Comparison of ENCODE assay signal across 8 cellular contexts in the genomic region with DNA sequence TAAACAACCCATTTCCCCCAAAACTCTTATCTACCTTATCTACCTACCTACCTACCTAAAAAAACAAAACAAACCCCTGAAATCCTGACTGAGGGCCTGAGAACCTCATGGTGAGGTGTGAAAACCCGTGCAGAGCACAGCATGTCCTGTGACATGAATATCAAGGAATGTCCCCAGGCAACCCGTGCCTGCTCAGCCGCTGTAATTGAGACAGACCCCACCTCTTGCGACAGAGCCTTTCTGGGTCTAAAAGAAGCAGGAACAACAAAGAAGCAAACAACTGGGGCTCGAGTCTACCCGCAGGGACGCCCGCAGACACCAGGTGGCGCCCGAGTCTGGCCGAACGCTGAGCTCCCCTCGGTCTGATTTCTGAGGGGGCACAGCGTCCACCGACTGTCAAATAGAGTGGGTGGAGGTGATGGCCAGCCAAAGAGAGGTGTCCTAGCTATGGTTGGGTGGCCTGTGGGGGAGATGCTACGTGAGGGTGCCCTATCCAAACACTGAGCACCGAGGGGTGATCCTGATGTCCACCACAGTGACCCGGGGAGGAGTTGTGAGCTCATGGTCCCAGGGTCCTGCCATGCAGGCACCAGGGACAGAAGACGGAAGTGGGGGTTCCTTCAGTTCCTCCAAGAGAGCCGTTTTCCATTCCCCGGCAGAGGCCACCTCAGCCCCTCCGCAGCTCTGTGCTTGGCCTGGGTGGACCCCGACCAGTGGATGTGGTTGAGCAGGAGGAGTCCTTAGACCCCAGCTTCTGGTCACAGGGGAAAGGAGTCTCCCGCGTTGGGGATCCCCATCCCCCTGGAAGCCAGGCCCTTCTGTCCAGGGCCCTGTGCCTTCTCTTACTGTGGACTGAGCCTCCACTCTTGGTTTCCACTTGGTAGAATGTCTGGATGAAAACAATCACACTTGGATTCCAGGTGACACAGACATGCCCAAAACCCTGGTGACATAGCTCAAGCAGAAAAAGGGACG.
DNase-seq lines count a peak whose midpoint lies in the region; ATAC-seq, FAIRE-seq and TF ChIP-seq lines count a peak whose summit lies in the region.

No MANE protein-coding gene starts in this region.

- peak overlapping the region; percentile 67 for H2AFZ ChIP-seq in keratinocyte (ENCODE audit: control insufficient read depth, low read length)

- no peak for TF ChIP-seq POLR2A in breast epithelium (IDR thresholded peaks at IDR 0.05)

- H3K4me1 Mint-ChIP-seq in activated B cell treated with CpG ODN at 0.5 μM for 24 hours = peaks cover 2% of the 10 kb centered on the region

- no peaks in the 10 kb centered on the region for H3K36me3 Mint-ChIP-seq in activated B cell treated with CpG ODN at 0.5 μM for 24 hours (ENCODE audit: low read depth)

- no peak overlapping the region for H3K4me3 Mint-ChIP-seq in activated B cell treated with CpG ODN at 0.5 μM for 24 hours

- CTCF ChIA-PET in activated B cell treated with CpG ODN at 0.5 μM for 24 hours (lab: Charles Lee) = interaction anchor here (0.7 to 6.6 kb wide), 18 partner anchors 10 to 1755 kb away, joined by 3 to 176 read pairs (median 6); partner anchors contain the start of gene SUPT3H

- TF ChIP-seq CTCF in activated B cell treated with CpG ODN at 0.5 μM for 24 hours (IDR thresholded peaks at IDR 0.05) (peak; percentile 71), breast epithelium (IDR thresholded peaks at IDR 0.05) (peak; percentile 86 to 93 (median 88)), keratinocyte (optimal IDR thresholded peaks at IDR 0.05 in 1 of 3, IDR thresholded peaks at IDR 0.05 in 1 of 3, conservative IDR thresholded peaks at IDR 0.05 in 1 of 3; ENCODE audit: extremely low read depth in 1 of 3, insufficient read depth in 2 of 3, low read length in 3 of 3) (peak; percentile 85 to 97 (median 95))

- peak; percentile 56 for ATAC-seq in activated B cell treated with CpG ODN at 0.5 μM for 24 hours (ENCODE audit: low read depth)

- dilution Hi-C loops in keratinocyte (cut with MboI; ENCODE audit: extremely low pct_ligation_motif_present, low sequenced_read_pairs) = no loop called here

- no peak overlapping the region for H3K27ac Mint-ChIP-seq in activated B cell treated with CpG ODN at 0.5 μM for 24 hours

- H3K4me3 ChIP-seq in breast epithelium = no peak overlapping the region
- H3K4me3 ChIP-seq in keratinocyte (ENCODE audit: control insufficient read depth in 2 of 3, extremely low read depth in 1 of 3, insufficient read depth in 2 of 3, low read depth in 1 of 3, low read length in 3 of 3) = no peak overlapping the region

- H3K36me3 ChIP-seq in breast epithelium = no peaks in the 10 kb centered on the region
- H3K36me3 ChIP-seq in keratinocyte (ENCODE audit: control insufficient read depth in 2 of 2, extremely low read depth in 1 of 2, insufficient read depth in 2 of 2, low read length in 2 of 2) = no peaks in the 10 kb centered on the region

- peaks cover 24% of the 10 kb centered on the region for H3K27me3 Mint-ChIP-seq in activated B cell treated with CpG ODN at 0.5 μM for 24 hours

- no peaks in the 10 kb centered on the region for H4K20me1 ChIP-seq in keratinocyte (ENCODE audit: control insufficient read depth, extremely low read depth, insufficient read depth, low read length)

- H3K4me2 ChIP-seq in keratinocyte (ENCODE audit: control insufficient read depth, extremely low read depth, insufficient read depth, low read depth, low read length) = peak overlapping the region; percentile 0

- intact Hi-C loops in activated B cell treated with CpG ODN at 0.5 μM for 24 hours (cut with micrococcal nuclease) = loop anchor here (1.0 to 2.0 kb wide), 3 partner anchors 765 to 1267 kb away; no protein-coding TSS in a partner anchor
- intact Hi-C loops in breast epithelium (cut with DNase I; ENCODE audit: low total_unique reads) = loop anchor here (10.0 kb wide), 2 partner anchors 99 to 1269 kb away; no protein-coding TSS in a partner anchor

- H3K4me1 ChIP-seq in breast epithelium (no peaks in the 10 kb centered on the region), keratinocyte (ENCODE audit: control insufficient read depth, extremely low read depth, insufficient read depth, low read length) (peaks cover 10% of the 10 kb centered on the region)

- H3K9ac ChIP-seq in keratinocyte (ENCODE audit: control insufficient read depth, extremely low read depth, insufficient read depth, low read length) = no peak overlapping the region

- H3K9me1 ChIP-seq in keratinocyte (ENCODE audit: control insufficient read depth, extremely low read depth, insufficient read depth, low read length) = no peaks in the 10 kb centered on the region

- FAIRE-seq in keratinocyte (lab: Jason Lieb, UNC) = no peak

- H3K9me3 ChIP-seq in breast epithelium (no peaks in the 10 kb centered on the region), keratinocyte (ENCODE audit: control insufficient read depth, low read depth, low read length) (no peaks in the 10 kb centered on the region)

- peak in 13 of 14 donors; percentile 1 to 72 (median 38) for DNase-seq in C1 segment of cervical spinal cord (lab: John Stamatoyannopoulos, UW)
- DNase-seq in H4 (ENCODE audit: low spot score) = peak; percentile 83
- peak; percentile 22 for DNase-seq in NCI-H2171 (lab: John Stamatoyannopoulos, UW)
- DNase-seq in activated B cell treated with CpG ODN at 0.5 μM for 24 hours = peak; percentile 65
- peak; percentile 54 to 86 for DNase-seq in breast epithelium (ENCODE audit: low spot score in 2 of 2)
- no peak for DNase-seq in keratinocyte (ENCODE audit: low read depth, low spot score)
- DNase-seq in stimulated activated CD4-positive, alpha-beta T cell treated with anti-CD3 and anti-CD28 coated beads, Interleukin-15, amount 100 ng/mL, for 48 hours (ENCODE audit: low read depth in 2 of 2) = peak; percentile 50 to 70
- no peak for DNase-seq in DMS153 treated with DMSO at 0.1 percent for 48 hours (lab: John Stamatoyannopoulos, UW; ENCODE audit: unreplicated experiment)

- POLR2A ChIA-PET in activated B cell treated with CpG ODN at 0.5 μM for 24 hours (lab: Charles Lee) = interaction anchor here (1.0 kb wide), 2 partner anchors 1059 to 1267 kb away, joined by 3 to 7 read pairs; no protein-coding TSS in a partner anchor

- no peaks in the 10 kb centered on the region for H3K27me3 ChIP-seq in breast epithelium
- no peaks in the 10 kb centered on the region for H3K27me3 ChIP-seq in keratinocyte (ENCODE audit: control insufficient read depth, extremely low read depth, insufficient read depth, low read length)

- H3K9me3 Mint-ChIP-seq in activated B cell treated with CpG ODN at 0.5 μM for 24 hours = peaks cover 3% of the 10 kb centered on the region

- H3K79me2 ChIP-seq in keratinocyte (ENCODE audit: control insufficient read depth, insufficient read depth, low read length) = no peaks in the 10 kb centered on the region

- H3K27ac ChIP-seq in breast epithelium (peak overlapping the region; percentile 28 to 38), keratinocyte (ENCODE audit: control insufficient read depth, insufficient read depth, low read length) (no peak overlapping the region)

Comparison
In these comparisons a context has a peak if more than half of its experiments do, and no peak if none do; other contexts are left out.
1. DNase-seq: peak in C1 segment of cervical spinal cord (13 of 14), H4 (single experiment), NCI-H2171 (single experiment), activated B cell treated with CpG ODN at 0.5 μM for 24 hours (single experiment), breast epithelium (2 of 2) and stimulated activated CD4-positive, alpha-beta T cell treated with anti-CD3 and anti-CD28 coated beads, Interleukin-15, amount 100 ng/mL, for 48 hours (2 of 2); none in keratinocyte (single experiment) and DMS153 treated with DMSO at 0.1 percent for 48 hours (single experiment).
2. Peak in every context shown above with its lines, with median percentiles within 50 percentile points of each other: CTCF ChIP-seq.